Comparison of ENCODE assay signal across 13 cellular contexts in the genomic region with DNA sequence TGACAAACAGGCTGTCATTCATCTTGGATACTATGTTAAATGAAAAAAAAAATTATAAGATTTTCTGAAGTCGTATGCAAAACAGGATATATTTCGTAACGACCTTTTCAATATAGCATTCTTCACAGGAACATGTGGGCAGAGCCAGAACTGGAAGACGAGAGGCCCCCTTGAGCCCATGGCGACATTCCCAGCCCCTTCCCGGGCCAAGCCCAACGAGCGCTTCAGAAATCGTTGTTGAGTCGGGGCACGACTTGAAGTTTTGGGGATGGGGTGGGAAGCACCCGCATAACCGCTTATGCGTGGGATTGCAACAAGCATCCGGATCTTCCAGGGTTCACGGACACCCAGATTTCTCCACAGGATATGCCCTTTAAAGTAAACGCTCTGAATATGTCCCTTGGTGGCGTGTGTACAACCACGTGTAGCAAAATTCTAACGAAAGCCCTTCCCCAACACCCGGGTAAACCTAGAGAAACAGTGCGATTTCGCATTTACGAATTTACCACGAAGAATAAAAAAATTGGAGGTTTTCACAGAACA. TPM values are rescaled to one million over a fixed set of nuclear protein-coding genes. Genes with fewer than 3 reads are reported as not detected.
DNase-seq lines count a peak whose midpoint lies in the region; TF ChIP-seq lines count a peak whose summit lies in the region.
"Had no signal": no experiment of that assay in that cellular context is flagged by ENCODE, and none has a peak within 500 bp of the region (broad histone marks: within the 10 kb centered on the region; RNA-seq: fewer than 3 reads in every experiment).

No MANE protein-coding gene starts in this region.

- H3K36me3 ChIP-seq in ACC112 (ENCODE audit: insufficient read depth, low read length) (peaks cover 4% of the 10 kb centered on the region; the same call in 1 of the 2 replicates), HUES6 (ENCODE audit: control insufficient read depth, insufficient read depth, low read length) (no peaks in the 10 kb centered on the region), ectodermal cell (ENCODE audit: control insufficient read depth, insufficient read depth, low read length) (no peaks in the 10 kb centered on the region), neuronal stem cell (replicated peaks in 1 of 2; ENCODE audit: control insufficient read depth in 2 of 2, insufficient read depth in 2 of 2, low read length in 2 of 2) (no peaks in the 10 kb centered on the region), uterus (no peaks in the 10 kb centered on the region)

- H3K9ac ChIP-seq in HUES6 (ENCODE audit: low read length) (peak overlapping the region; percentile 66), neuronal stem cell (ENCODE audit: low read depth, low read length, poor library complexity) (peak overlapping the region; percentile 86)

- H3K23ac ChIP-seq in neuronal stem cell (ENCODE audit: low read depth, low read length, poor library complexity) = no peak overlapping the region

- H3K4ac ChIP-seq in neuronal stem cell (ENCODE audit: low read length) = no peak overlapping the region

- no peak overlapping the region for H2BK120ac ChIP-seq in neuronal stem cell (ENCODE audit: low read depth, low read length)

- H3K27ac ChIP-seq in ACC112 (ENCODE audit: low read depth, low read length) (no peak overlapping the region), HUES6 (ENCODE audit: low read depth, low read length) (no peak overlapping the region), ectodermal cell (ENCODE audit: insufficient read depth, low read depth, low read length, poor library complexity, severe bottlenecking) (no peak overlapping the region), neuronal stem cell (replicated peaks; ENCODE audit: low read length) (no peak overlapping the region), uterus (no peak overlapping the region)

- no peak overlapping the region for H4K91ac ChIP-seq in neuronal stem cell (ENCODE audit: low read depth, low read length, poor library complexity)

- H2AK5ac ChIP-seq in neuronal stem cell (ENCODE audit: low read depth, low read length) = peak overlapping the region; percentile 46

- no peak overlapping the region for H4K8ac ChIP-seq in neuronal stem cell (ENCODE audit: low read depth, low read length)

- H3K4me2 ChIP-seq in neuronal stem cell (ENCODE audit: insufficient read depth, low read length, poor library complexity, severe bottlenecking) = peak overlapping the region; percentile 61

- TF ChIP-seq CTCF in uterus (IDR thresholded peaks at IDR 0.05) = no peak

- H3K4me3 ChIP-seq in ACC112 (ENCODE audit: low read depth, low read length) (peak overlapping the region; percentile 79), HUES6 (ENCODE audit: low read depth, low read length) (peak overlapping the region; percentile 88), ectodermal cell (ENCODE audit: insufficient read depth, low read depth, low read length) (peak overlapping the region; percentile 49), neuronal stem cell (ENCODE audit: low read length in 2 of 2) (peak overlapping the region; percentile 44 to 86), uterus (peak overlapping the region in 1 of 2 donors; percentile 16)
- H3K4me3 ChIP-seq: GM12878 had no signal

- no peaks in the 10 kb centered on the region for H3K79me1 ChIP-seq in neuronal stem cell (ENCODE audit: low read depth, low read length)

- H3K9me3 ChIP-seq in HUES6 (ENCODE audit: control insufficient read depth, insufficient read depth, low read depth, low read length) = peaks cover 5% of the 10 kb centered on the region; the same call in 1 of the 2 replicates
- no peaks in the 10 kb centered on the region for H3K9me3 ChIP-seq in ectodermal cell (ENCODE audit: control insufficient read depth, low read length)
- peaks cover 0 to 2% of the 10 kb centered on the region in 2 donors for H3K9me3 ChIP-seq in neuronal stem cell (replicated peaks in 1 of 2; ENCODE audit: control insufficient read depth in 2 of 2, insufficient read depth in 1 of 2, low read depth in 1 of 2, low read length in 2 of 2)
- no peaks in the 10 kb centered on the region for H3K9me3 ChIP-seq in uterus

- no peaks in the 10 kb centered on the region for H3K79me2 ChIP-seq in ACC112 (ENCODE audit: control insufficient read depth, insufficient read depth, low read length, unreplicated experiment)

- H2BK12ac ChIP-seq in neuronal stem cell (ENCODE audit: low read length) = no peak overlapping the region

- peak overlapping the region; percentile 56 for H3K14ac ChIP-seq in neuronal stem cell (ENCODE audit: low read length)

- H2AFZ ChIP-seq in ACC112 (ENCODE audit: low read length, unreplicated experiment) (peak overlapping the region; percentile 52), neuronal stem cell (ENCODE audit: low read length) (peak overlapping the region; percentile 90)

- intact Hi-C loops in uterus (cut with DNase I; ENCODE audit: low total_unique reads) = no loop called here

- TF ChIP-seq POLR2A in uterus (IDR thresholded peaks at IDR 0.05) = no peak

- H3K27me3 ChIP-seq in ACC112 (ENCODE audit: insufficient read depth, low read length) (peaks cover 59% of the 10 kb centered on the region), HUES6 (ENCODE audit: control insufficient read depth, insufficient read depth, low read length) (peaks cover 53% of the 10 kb centered on the region), ectodermal cell (ENCODE audit: control insufficient read depth, insufficient read depth, low read length, poor library complexity, severe bottlenecking) (peaks cover 58% of the 10 kb centered on the region), neuronal stem cell (ENCODE audit: control insufficient read depth in 3 of 3, insufficient read depth in 3 of 3, low read depth in 1 of 3, low read length in 3 of 3) (peaks cover 0 to 47% (median 3%) of the 10 kb centered on the region in 3 experiments), uterus (peaks cover 0 to 37% of the 10 kb centered on the region in 2 donors)

- H3K18ac ChIP-seq in neuronal stem cell (ENCODE audit: low read length) = peak overlapping the region; percentile 97

- peak overlapping the region; percentile 75 for H2BK5ac ChIP-seq in neuronal stem cell (ENCODE audit: low read length)

- peak overlapping the region; percentile 92 for H2BK15ac ChIP-seq in neuronal stem cell (ENCODE audit: low read length)

- H3K4me1 ChIP-seq in ACC112 (ENCODE audit: control insufficient read depth, insufficient read depth, low read length, unreplicated experiment) = no peaks in the 10 kb centered on the region
- H3K4me1 ChIP-seq in HUES6 (ENCODE audit: control insufficient read depth, insufficient read depth, low read length) = no peaks in the 10 kb centered on the region
- no peaks in the 10 kb centered on the region for H3K4me1 ChIP-seq in ectodermal cell (ENCODE audit: control insufficient read depth, insufficient read depth, low read length)
- no peaks in the 10 kb centered on the region for H3K4me1 ChIP-seq in neuronal stem cell (ENCODE audit: control insufficient read depth in 2 of 2, insufficient read depth in 1 of 2, low read depth in 1 of 2, low read length in 2 of 2)
- H3K4me1 ChIP-seq in uterus = no peaks in the 10 kb centered on the region

- 7 to 8% methylated on average over 25 of the region's 25 CpGs for WGBS in ectodermal cell, 2 experiments
- WGBS in neuronal stem cell (ENCODE audit: extremely low coverage in 2 of 2, insufficient read length in 2 of 2, insufficient replicate concordance in 1 of 2), 2 donors = no CpG with 5 or more reads among the region's 25 CpGs

- DNase-seq in neuronal stem cell (ENCODE audit: low spot score) (no peak), uterus (no peak), NCI-H748 (lab: John Stamatoyannopoulos, UW; ENCODE audit: unreplicated experiment) (no peak), T-helper 9 cell (no peak), midbrain (lab: John Stamatoyannopoulos, UW) (no peak)
- DNase-seq: CD4-positive, CD25-positive, alpha-beta regulatory T cell; NCI-H1048 had no signal

RNA-seq across cellular contexts. Expression of gene C14orf39, which starts 0.7 kb away (rescaled TPM):
- polyA plus RNA-seq in ectodermal cell (2013, experiment 1 of 4) = 3.3 TPM
- polyA plus RNA-seq in ectodermal cell (2013, experiment 2 of 4) = 3.3 TPM
- 1.8 TPM for polyA plus RNA-seq in ectodermal cell (2013, experiment 3 of 4)
- 3.2 TPM for polyA plus RNA-seq in ectodermal cell (2013, experiment 4 of 4)
- 3.5 TPM for polyA plus RNA-seq in neuronal stem cell (2013, experiment 1 of 2)
- 4.2 TPM for polyA plus RNA-seq in neuronal stem cell (2013, experiment 2 of 2)
- under 1 TPM in 2 of 4 donors, not detected in 2; 0.40 to 0.69 TPM for total RNA-seq in uterus
- total RNA-seq: activated naive CD4-positive, alpha-beta T cell treated with anti-CD3 and anti-CD28 coated beads for 36 hours; CD4-positive, CD25-positive, alpha-beta regulatory T cell; frontal cortex; GM12878 had no signal
- polyA plus RNA-seq: CD4-positive, CD25-positive, alpha-beta regulatory T cell had no signal

RNA-seq across cellular contexts. Expression of gene SIX6, which starts 23.8 kb away (rescaled TPM):
- polyA plus RNA-seq in ectodermal cell (2013, experiment 1 of 4) = not detected
- polyA plus RNA-seq in ectodermal cell (2013, experiment 2 of 4) = 0.09 TPM
- not detected for polyA plus RNA-seq in ectodermal cell (2013, experiment 3 of 4)
- 0.08 TPM for polyA plus RNA-seq in ectodermal cell (2013, experiment 4 of 4)
- 1.1 TPM for polyA plus RNA-seq in neuronal stem cell (2013, experiment 1 of 2)
- polyA plus RNA-seq in neuronal stem cell (2013, experiment 2 of 2) = 1.1 TPM
- not detected for total RNA-seq in uterus
- total RNA-seq: activated naive CD4-positive, alpha-beta T cell treated with anti-CD3 and anti-CD28 coated beads for 36 hours; CD4-positive, CD25-positive, alpha-beta regulatory T cell; frontal cortex; GM12878 had no signal
- polyA plus RNA-seq: CD4-positive, CD25-positive, alpha-beta regulatory T cell; GM12878 had no signal
